8 cellular contexts compared by ENCODE assay signal in the genomic region with DNA sequence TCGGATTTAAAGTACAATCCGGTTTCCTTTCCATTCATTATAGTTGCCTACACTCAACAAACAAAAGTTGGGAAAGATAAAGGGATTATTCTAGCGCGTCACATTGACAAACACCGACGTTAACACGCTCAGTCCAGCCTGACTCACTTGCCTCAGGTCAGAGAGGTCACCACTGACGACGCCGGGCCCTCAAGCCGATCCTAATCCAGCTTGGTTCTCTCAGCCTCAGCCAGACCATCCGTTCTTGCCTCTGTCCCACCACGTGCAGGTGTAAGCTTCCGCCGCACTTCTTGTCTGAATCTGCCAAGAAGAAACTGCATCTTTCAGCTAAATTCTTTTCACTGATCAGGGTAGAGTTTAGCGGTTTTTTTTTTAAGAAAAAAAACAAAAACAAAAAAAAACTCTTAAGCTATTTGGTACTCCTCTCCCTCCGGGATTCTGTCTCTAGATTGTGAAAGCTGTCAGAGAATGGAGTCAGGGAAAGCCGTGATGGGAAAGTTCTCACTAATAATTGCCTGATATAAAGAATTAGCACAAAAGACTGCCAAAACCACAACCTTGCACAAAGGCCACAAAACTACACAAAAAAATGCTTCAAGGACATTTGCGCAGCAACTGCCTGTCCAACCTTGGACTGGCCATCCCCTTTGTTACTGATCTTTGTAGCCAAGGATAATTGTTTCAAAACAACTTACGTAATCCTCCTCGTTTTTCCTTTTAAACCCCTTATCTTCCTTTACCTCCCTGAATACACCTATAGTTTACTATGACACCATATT. TPM values are rescaled to one million over a fixed set of nuclear protein-coding genes. Genes with fewer than 3 reads are reported as not detected.
DNase-seq lines count a peak whose midpoint lies in the region; ATAC-seq and TF ChIP-seq lines count a peak whose summit lies in the region.

No MANE protein-coding gene starts in this region.

- H3K79me2 ChIP-seq in neural cell (replicated peaks; ENCODE audit: insufficient read depth, low read length), result peaks cover 44% of the 10 kb centered on the region

- peaks cover 40% of the 10 kb centered on the region for H3K4me1 Mint-ChIP-seq in CD4-positive, alpha-beta T cell (ENCODE audit: low read depth)
- H3K4me1 Mint-ChIP-seq in activated CD8-positive, alpha-beta memory T cell treated with anti-CD3 and anti-CD28 coated beads, Interleukin-2, amount 10 ng/mL, durations not matched to agents 7 days and 5 days, result peaks cover 22% of the 10 kb centered on the region

- no peaks in the 10 kb centered on the region for H3K9me3 ChIP-seq in CD4-positive, alpha-beta T cell (ENCODE audit: control insufficient read depth, low read length)
- no peaks in the 10 kb centered on the region for H3K9me3 ChIP-seq in neural cell (ENCODE audit: low read length)
- H3K9me3 ChIP-seq in vagina, result no peaks in the 10 kb centered on the region

- POLR2A ChIA-PET in CD4-positive, alpha-beta T cell (lab: Charles Lee), result interaction anchor here (0.7 to 13.2 kb wide), 11 partner anchors 10 to 859 kb away, joined by 3 to 230 read pairs (median 6); a partner anchor contains a TSS

- H3K4me3 ChIP-seq in Jurkat, Clone E6-1 (ENCODE audit: low read length), result peak overlapping the region; percentile 60
- H3K4me3 ChIP-seq in fibroblast of villous mesenchyme (ENCODE audit: low read depth, low read length), result peak overlapping the region; percentile 68
- H3K4me3 ChIP-seq in neural cell (ENCODE audit: low read length), result peak overlapping the region; percentile 93
- H3K4me3 ChIP-seq in vagina, result peak overlapping the region; percentile 71 to 92

- peaks cover 23% of the 10 kb centered on the region for H3K36me3 Mint-ChIP-seq in CD4-positive, alpha-beta T cell (ENCODE audit: low read depth)
- peaks cover 2% of the 10 kb centered on the region for H3K36me3 Mint-ChIP-seq in activated CD8-positive, alpha-beta memory T cell treated with anti-CD3 and anti-CD28 coated beads, Interleukin-2, amount 10 ng/mL, durations not matched to agents 7 days and 5 days

- H3K9me3 Mint-ChIP-seq in CD4-positive, alpha-beta T cell, result no peaks in the 10 kb centered on the region
- H3K9me3 Mint-ChIP-seq in activated CD8-positive, alpha-beta memory T cell treated with anti-CD3 and anti-CD28 coated beads, Interleukin-2, amount 10 ng/mL, durations not matched to agents 7 days and 5 days (ENCODE audit: low read depth), result no peaks in the 10 kb centered on the region

- TF ChIP-seq EP300 in neural cell (conservative IDR thresholded peaks at IDR 0.05; ENCODE audit: poor library complexity, severe bottlenecking), result no peak

- TF ChIP-seq RAD21 in neural cell (conservative IDR thresholded peaks at IDR 0.05), result no peak

- H3K4me2 ChIP-seq in neural cell (ENCODE audit: low read length), result peak overlapping the region; percentile 31

- H3K27ac ChIP-seq in CD4-positive, alpha-beta T cell (ENCODE audit: low read depth, low read length), result no peak overlapping the region
- peak overlapping the region; percentile 92 for H3K27ac ChIP-seq in neural cell (ENCODE audit: low read length)
- H3K27ac ChIP-seq in vagina, result peak overlapping the region; percentile 92

- H3K27me3 ChIP-seq in CD4-positive, alpha-beta T cell (ENCODE audit: control insufficient read depth, insufficient read depth, low read length), result no peaks in the 10 kb centered on the region
- H3K27me3 ChIP-seq in neural cell (ENCODE audit: insufficient read depth, low read depth, low read length) (no peaks in the 10 kb centered on the region), vagina (no peaks in the 10 kb centered on the region)

- no peaks in the 10 kb centered on the region for H3K36me3 ChIP-seq in neural cell (ENCODE audit: insufficient read depth, low read length)
- no peaks in the 10 kb centered on the region for H3K36me3 ChIP-seq in vagina

- ATAC-seq in CD4-positive, alpha-beta T cell (ENCODE audit: poor library complexity), result no peak
- no peak for ATAC-seq in activated CD8-positive, alpha-beta memory T cell treated with anti-CD3 and anti-CD28 coated beads, Interleukin-2, amount 10 ng/mL, durations not matched to agents 7 days and 5 days
- no peak for ATAC-seq in GM21825 (IDR thresholded peaks at IDR 0.05; ENCODE audit: unreplicated experiment)
- no peak for ATAC-seq in GM21619 (IDR thresholded peaks at IDR 0.05; ENCODE audit: unreplicated experiment)

- peak in 1 of 10 experiments; percentile 2 for DNase-seq in CD4-positive, alpha-beta T cell
- DNase-seq in Jurkat, Clone E6-1 (ENCODE audit: low read depth, low spot score), result no peak
- DNase-seq in activated CD8-positive, alpha-beta memory T cell treated with anti-CD3 and anti-CD28 coated beads, Interleukin-2, amount 10 ng/mL, durations not matched to agents 7 days and 5 days, result no peak
- DNase-seq in fibroblast of villous mesenchyme (ENCODE audit: low read depth) (peak; percentile 97), vagina (ENCODE audit: extremely low spot score in 2 of 2) (peak in 1 of 2 donors; percentile 89)

- TF ChIP-seq POLR2A in vagina (IDR thresholded peaks at IDR 0.05), result no peak

- peak overlapping the region; percentile 92 for H2AFZ ChIP-seq in neural cell (ENCODE audit: low read depth, low read length)

- peaks cover 33% of the 10 kb centered on the region for H3K4me1 ChIP-seq in vagina

- H3K27me3 Mint-ChIP-seq in CD4-positive, alpha-beta T cell, result no peaks in the 10 kb centered on the region
- H3K27me3 Mint-ChIP-seq in activated CD8-positive, alpha-beta memory T cell treated with anti-CD3 and anti-CD28 coated beads, Interleukin-2, amount 10 ng/mL, durations not matched to agents 7 days and 5 days, result no peaks in the 10 kb centered on the region

- peaks cover 9% of the 10 kb centered on the region for H3F3A ChIP-seq in neural cell (ENCODE audit: insufficient read depth, low read length, poor library complexity, severe bottlenecking)

- peak overlapping the region; percentile 92 for H3K27ac Mint-ChIP-seq in CD4-positive, alpha-beta T cell
- peak overlapping the region; percentile 57 for H3K27ac Mint-ChIP-seq in activated CD8-positive, alpha-beta memory T cell treated with anti-CD3 and anti-CD28 coated beads, Interleukin-2, amount 10 ng/mL, durations not matched to agents 7 days and 5 days

- H3K9me2 ChIP-seq in neural cell (ENCODE audit: insufficient read depth, low read length), result no peaks in the 10 kb centered on the region

- peaks cover 10% of the 10 kb centered on the region for H4K20me1 ChIP-seq in neural cell (ENCODE audit: insufficient read depth)

- H3K9ac ChIP-seq in neural cell (ENCODE audit: low read length), result peak overlapping the region; percentile 95

- intact Hi-C loops in CD4-positive, alpha-beta T cell (cut with DNase I, micrococcal nuclease), result loop anchor here in 1 of 2 experiments (10.0 kb wide), 1 partner anchor 829 kb away; a partner anchor contains a TSS
- intact Hi-C loops in vagina (cut with DNase I), result no loop called here

- no peak for TF ChIP-seq CTCF in CD4-positive, alpha-beta T cell (IDR thresholded peaks at IDR 0.05)
- TF ChIP-seq CTCF in fibroblast of villous mesenchyme (IDR thresholded peaks at IDR 0.05; ENCODE audit: insufficient read depth, low read depth, low read length) (no peak), neural cell (IDR thresholded peaks at IDR 0.05; ENCODE audit: poor library complexity, severe bottlenecking) (no peak), vagina (IDR thresholded peaks at IDR 0.05) (no peak)

- peak overlapping the region; percentile 90 for H3K4me3 Mint-ChIP-seq in CD4-positive, alpha-beta T cell
- peak overlapping the region; percentile 68 for H3K4me3 Mint-ChIP-seq in activated CD8-positive, alpha-beta memory T cell treated with anti-CD3 and anti-CD28 coated beads, Interleukin-2, amount 10 ng/mL, durations not matched to agents 7 days and 5 days

- CTCF ChIA-PET in CD4-positive, alpha-beta T cell (lab: Charles Lee), result interaction anchor here (0.7 to 1.1 kb wide), 2 partner anchors 64 to 65 kb away, joined by 3 read pairs; no protein-coding TSS in a partner anchor
- CTCF ChIA-PET in activated CD8-positive, alpha-beta memory T cell treated with anti-CD3 and anti-CD28 coated beads, Interleukin-2, amount 10 ng/mL, durations not matched to agents 7 days and 5 days (lab: Charles Lee), result interaction anchor here (1.3 kb wide), 1 partner anchor 10 kb away, joined by 5 read pairs; no protein-coding TSS in a partner anchor

RNA-seq across cellular contexts. Expression of a gene that starts 1.2 kb away (rescaled TPM):
- total RNA-seq in CD4-positive, alpha-beta T cell, result 10 to 100 TPM; 93.9 to 97.8 TPM
- polyA plus RNA-seq in Jurkat, Clone E6-1 (2012; ENCODE audit: insufficient read depth, insufficient read length), result 69.0 TPM
- 10 to 100 TPM; 57.9 to 58.8 TPM for total RNA-seq in activated CD8-positive, alpha-beta memory T cell treated with anti-CD3 and anti-CD28 coated beads, Interleukin-2, amount 10 ng/mL, durations not matched to agents 7 days and 5 days
- total RNA-seq in fibroblast of villous mesenchyme (13.5 and 17.7 TPM in 2 replicates), vagina (54.8 TPM)
- 42.9 and 48.9 TPM in 2 replicates for polyA plus RNA-seq in neural cell
- polyA minus RNA-seq in neural cell, result 31.2 and 40.6 TPM in 2 replicates

RNA-seq across cellular contexts. Expression of a gene that starts 23.5 kb away (rescaled TPM):
- total RNA-seq in CD4-positive, alpha-beta T cell, result 10 to 100 TPM; 19.7 to 21.3 TPM
- polyA plus RNA-seq in Jurkat, Clone E6-1 (2012; ENCODE audit: insufficient read depth, insufficient read length), result 11.3 TPM
- total RNA-seq in activated CD8-positive, alpha-beta memory T cell treated with anti-CD3 and anti-CD28 coated beads, Interleukin-2, amount 10 ng/mL, durations not matched to agents 7 days and 5 days, result 10 to 100 TPM; 19.3 to 20.3 TPM
- total RNA-seq in fibroblast of villous mesenchyme (47.0 and 57.9 TPM in 2 replicates), vagina (21.4 TPM)
- polyA plus RNA-seq in neural cell, result 16.6 and 17.8 TPM in 2 replicates
- 35.9 and 41.4 TPM in 2 replicates for polyA minus RNA-seq in neural cell

RNA-seq across cellular contexts. Expression of a gene that starts 23.6 kb away (rescaled TPM):
- 10 to 100 TPM; 22.0 to 23.5 TPM for total RNA-seq in CD4-positive, alpha-beta T cell
- polyA plus RNA-seq in Jurkat, Clone E6-1 (2012; ENCODE audit: insufficient read depth, insufficient read length), result 25.0 TPM
- 10 to 100 TPM; 31.2 to 36.2 TPM for total RNA-seq in activated CD8-positive, alpha-beta memory T cell treated with anti-CD3 and anti-CD28 coated beads, Interleukin-2, amount 10 ng/mL, durations not matched to agents 7 days and 5 days
- 14.8 and 18.1 TPM in 2 replicates for total RNA-seq in fibroblast of villous mesenchyme
- polyA plus RNA-seq in neural cell, result 35.8 and 58.5 TPM in 2 replicates
- 53.3 and 59.7 TPM in 2 replicates for polyA minus RNA-seq in neural cell
- total RNA-seq in vagina, result 41.5 TPM

RNA-seq across cellular contexts. Expression of a gene that starts 25.9 kb away (rescaled TPM):
- total RNA-seq in CD4-positive, alpha-beta T cell, result 1 to 10 TPM; 4.1 to 4.3 TPM
- polyA plus RNA-seq in Jurkat, Clone E6-1 (2012; ENCODE audit: insufficient read depth, insufficient read length), result 5.6 TPM
- total RNA-seq in activated CD8-positive, alpha-beta memory T cell treated with anti-CD3 and anti-CD28 coated beads, Interleukin-2, amount 10 ng/mL, durations not matched to agents 7 days and 5 days, result 1 to 10 TPM; 2.0 to 3.3 TPM
- total RNA-seq in fibroblast of villous mesenchyme (1.3 TPM in 2 replicates), vagina (3.2 TPM)
- 1.8 and 2.8 TPM in 2 replicates for polyA plus RNA-seq in neural cell
- 5.0 and 5.6 TPM in 2 replicates for polyA minus RNA-seq in neural cell

RNA-seq across cellular contexts. Expression of a gene that starts 26.0 kb away (rescaled TPM):
- 10 to 100 TPM; 24.2 to 26.2 TPM for total RNA-seq in CD4-positive, alpha-beta T cell
- polyA plus RNA-seq in Jurkat, Clone E6-1 (2012; ENCODE audit: insufficient read depth, insufficient read length), result 18.6 TPM
- total RNA-seq in activated CD8-positive, alpha-beta memory T cell treated with anti-CD3 and anti-CD28 coated beads, Interleukin-2, amount 10 ng/mL, durations not matched to agents 7 days and 5 days, result 10 to 100 TPM; 29.3 to 36.7 TPM
- total RNA-seq in fibroblast of villous mesenchyme (15.8 and 28.5 TPM in 2 replicates), vagina (41.5 TPM)
- polyA plus RNA-seq in neural cell, result 39.1 and 51.2 TPM in 2 replicates
- 22.6 and 25.4 TPM in 2 replicates for polyA minus RNA-seq in neural cell
